15 cellular contexts compared by ENCODE assay signal in genomic region chr17:63345598-63345997, GRCh38.
"Had no signal": no experiment of that assay in that cellular context is flagged by ENCODE, and none has a peak within 500 bp of the region (broad histone marks: within the 10 kb centered on the region; RNA-seq: fewer than 3 reads in every experiment).

No MANE protein-coding gene starts in this region.

- H3K36me3 ChIP-seq: pancreas had no signal

- H3K4me3 ChIP-seq: cardiac muscle cell, dorsolateral prefrontal cortex, heart left ventricle, left lung, pancreas had no signal

- ATAC-seq: foreskin keratinocyte; heart left ventricle; left lung; naive thymus-derived CD4-positive, alpha-beta T cell; pancreas; stimulated activated effector memory CD8-positive, alpha-beta T cell treated with anti-CD3 and anti-CD28 coated beads, Interleukin-12 subunit alpha, Interleukin-12 subunit beta, amount 100 ng/mL, for 72 hours had no signal

- H3K27me3 ChIP-seq: cardiac muscle cell, dorsolateral prefrontal cortex, foreskin keratinocyte, heart left ventricle, left lung, pancreas had no signal

- H3K27ac ChIP-seq: cardiac muscle cell, foreskin keratinocyte, heart left ventricle, left lung, pancreas had no signal

- H3K9me3 ChIP-seq: heart left ventricle, left lung, pancreas had no signal

- DNase-seq: activated CD4-positive, alpha-beta T cell treated with anti-CD3 and anti-CD28 coated beads, Interleukin-2, amount 10 ng/mL, durations not matched to agents 7 days and 5 days; activated CD8-positive, alpha-beta memory T cell treated with anti-CD3 and anti-CD28 coated beads for 24 hours; activated naive CD4-positive, alpha-beta T cell; activated naive CD8-positive, alpha-beta T cell treated with anti-CD3 and anti-CD28 coated beads, Interleukin-2, amount 10 ng/mL, durations not matched to agents 7 days and 5 days; dorsolateral prefrontal cortex; erythroblast; foreskin keratinocyte; heart left ventricle; left lung; mammary epithelial cell; naive thymus-derived CD4-positive, alpha-beta T cell; pancreas had no signal

- FAIRE-seq: islet of Langerhans, pancreas had no signal

- H3K4me1 ChIP-seq: foreskin keratinocyte, left lung had no signal
